In genomic region chr19:17576758-17577532, GRCh38 we compare ENCODE assay signal across 8 cellular contexts. TPM values are rescaled to one million over a fixed set of nuclear protein-coding genes. Genes with fewer than 3 reads are reported as not detected.
DNase-seq lines count a peak whose midpoint lies in the region; ATAC-seq and TF ChIP-seq lines count a peak whose summit lies in the region.

No MANE protein-coding gene starts in this region.

- ATAC-seq in Right ventricle myocardium superior (ENCODE audit: poor library complexity) (peak; percentile 26), left ventricle myocardium superior (peak; percentile 41), upper lobe of left lung (ENCODE audit: low FRiP score in 2 of 2) (peak; percentile 58 to 75), GM19397 (IDR thresholded peaks at IDR 0.05; ENCODE audit: unreplicated experiment) (no peak)

- in situ Hi-C loops in SK-MEL-5 (cut with HindIII; ENCODE audit: low pct_unique_long_range_greater_than_20kb, low sequenced_read_pairs) (no loop called here), brain microvascular endothelial cell (cut with HindIII; ENCODE audit: low pct_ligation_motif_present, low sequenced_read_pairs) (no loop called here)

- no peak overlapping the region for H3K4me3 ChIP-seq in left ventricle myocardium inferior
- no peak overlapping the region for H3K4me3 ChIP-seq in upper lobe of left lung
- H3K4me3 ChIP-seq in brain microvascular endothelial cell (ENCODE audit: low read depth, low read length) = no peak overlapping the region

- DNase-seq in Right ventricle myocardium superior (peak; percentile 61), left ventricle myocardium inferior (no peak), SK-MEL-5 (ENCODE audit: low read depth, low spot score) (peak; percentile 71), left ventricle myocardium superior (peak; percentile 54), upper lobe of left lung (peak; percentile 69 to 87), NCI-H2081 (lab: John Stamatoyannopoulos, UW) (no peak), brain microvascular endothelial cell (no peak)

- TF ChIP-seq CTCF in left ventricle myocardium inferior (IDR thresholded peaks at IDR 0.05; ENCODE audit: borderline replicate concordance) = no peak
- no peak for TF ChIP-seq CTCF in upper lobe of left lung (IDR thresholded peaks at IDR 0.05)
- TF ChIP-seq CTCF in brain microvascular endothelial cell (IDR thresholded peaks at IDR 0.05; ENCODE audit: low read depth, low read length, missing control alignments) = no peak

- no peak for TF ChIP-seq POLR2A in upper lobe of left lung (IDR thresholded peaks at IDR 0.05)

- H3K27ac ChIP-seq in left ventricle myocardium inferior (replicated peaks) (no peak overlapping the region), upper lobe of left lung (peak overlapping the region in 1 of 4 donors; percentile 35), brain microvascular endothelial cell (no peak overlapping the region)

- H3K27me3 ChIP-seq in left ventricle myocardium inferior (ENCODE audit: low read depth) (no peaks in the 10 kb centered on the region), upper lobe of left lung (no peaks in the 10 kb centered on the region), brain microvascular endothelial cell (replicated peaks) (no peaks in the 10 kb centered on the region)

- WGBS in upper lobe of left lung, 2 donors = 67 to 77% methylated on average over 26 to 31 of the region's 41 CpGs

- no peaks in the 10 kb centered on the region for H3K9me3 ChIP-seq in left ventricle myocardium inferior (replicated peaks)
- H3K9me3 ChIP-seq in upper lobe of left lung = no peaks in the 10 kb centered on the region

- H3K4me1 ChIP-seq in left ventricle myocardium inferior (no peaks in the 10 kb centered on the region), upper lobe of left lung (peaks cover 0 to 14% (median 4%) of the 10 kb centered on the region in 4 donors)

- H3K36me3 ChIP-seq in left ventricle myocardium inferior (peaks cover 78% of the 10 kb centered on the region), upper lobe of left lung (peaks cover 19 to 94% (median 64%) of the 10 kb centered on the region in 4 donors), brain microvascular endothelial cell (replicated peaks) (peaks cover 79% of the 10 kb centered on the region)

- intact Hi-C loops in Right ventricle myocardium superior (cut with DNase I) (no loop called here), left ventricle myocardium inferior (cut with micrococcal nuclease) (no loop called here), left ventricle myocardium superior (cut with micrococcal nuclease) (no loop called here)

- no peak for TF ChIP-seq EP300 in upper lobe of left lung (IDR thresholded peaks at IDR 0.05)

RNA-seq across cellular contexts. Expression of gene COLGALT1, which starts 21.5 kb away (rescaled TPM):
- total RNA-seq in Right ventricle myocardium superior = 29.9 TPM
- 31.2 TPM for total RNA-seq in left ventricle myocardium inferior
- total RNA-seq in SK-MEL-5 (2014; rRNA removed; shearing (Covaris generic)) = 85.1 and 86.6 TPM in 2 replicates
- 230 and 279 TPM in 2 replicates for polyA plus RNA-seq in SK-MEL-5 (2015; cell fraction: cytosol; rRNA removed)
- polyA plus RNA-seq in SK-MEL-5 (2015; cell fraction: nucleus; rRNA removed) = 106 and 124 TPM in 2 replicates
- 33.0 TPM for total RNA-seq in left ventricle myocardium superior
- total RNA-seq in upper lobe of left lung = 100 to 1,000 TPM in 4 of 6 donors, 10 to 100 TPM in 2; 58.3 to 151 (median 116) TPM

Comparison
In these comparisons a context has a peak if more than half of its experiments do, and no peak if none do; other contexts are left out.
1. DNase-seq: peak in Right ventricle myocardium superior (single experiment), SK-MEL-5 (single experiment), left ventricle myocardium superior (single experiment) and upper lobe of left lung (2 of 2); none in left ventricle myocardium inferior (single experiment), NCI-H2081 (0 of 2) and brain microvascular endothelial cell (single experiment).